15 cellular contexts compared by ENCODE assay signal in genomic region chr9:123318961-123319421, GRCh38. TPM values are rescaled to one million over a fixed set of nuclear protein-coding genes. Genes with fewer than 3 reads are reported as not detected.
A peak's percentile ranks its signal among the peaks of the same experiment; 100 is the strongest.
DNase-seq lines count a peak whose midpoint lies in the region; ATAC-seq, FAIRE-seq and TF ChIP-seq lines count a peak whose summit lies in the region.
"Had no signal": no experiment of that assay in that cellular context is flagged by ENCODE, and none has a peak within 500 bp of the region (broad histone marks: within the 10 kb centered on the region; RNA-seq: fewer than 3 reads in every experiment).

No MANE protein-coding gene starts in this region.

- TF ChIP-seq CTCF in GM12878 (IDR thresholded peaks at IDR 0.05 in 2 of 3, conservative IDR thresholded peaks at IDR 0.05 in 1 of 3; ENCODE audit: control insufficient read depth in 2 of 3, extremely low read depth in 1 of 3, insufficient read depth in 1 of 3, low read depth in 3 of 3, low read length in 3 of 3) = no peak
- no peak for TF ChIP-seq CTCF in lower lobe of right lung (IDR thresholded peaks at IDR 0.05)
- no peak for TF ChIP-seq CTCF in upper lobe of right lung (IDR thresholded peaks at IDR 0.05)

- H3K4me1 ChIP-seq in GM12878 (ENCODE audit: control insufficient read depth, insufficient read depth, low read length) (peaks cover 62% of the 10 kb centered on the region), lower lobe of right lung (peaks cover 36% of the 10 kb centered on the region), upper lobe of right lung (peaks cover 8% of the 10 kb centered on the region)

- H3K79me2 ChIP-seq in GM12878 (ENCODE audit: control insufficient read depth, insufficient read depth, low read length) = no peaks in the 10 kb centered on the region

- H2AFZ ChIP-seq in GM12878 (ENCODE audit: control insufficient read depth, low read depth, low read length) = no peak overlapping the region

- no peak for TF ChIP-seq EP300 in GM12878 (IDR thresholded peaks at IDR 0.05; ENCODE audit: borderline replicate concordance in 1 of 2, control insufficient read depth in 1 of 2, low read depth in 2 of 2, low read length in 2 of 2)

- no peak for TF ChIP-seq RAD21 in GM12878 (IDR thresholded peaks at IDR 0.05; ENCODE audit: insufficient read depth, low read depth, low read length)

- no peak overlapping the region for H3K4me3 Mint-ChIP-seq in activated naive CD4-positive, alpha-beta T cell treated with anti-CD3 and anti-CD28 coated beads, Interleukin-2, amount 10 ng/mL, durations not matched to agents 7 days and 5 days
- no peak overlapping the region for H3K4me3 Mint-ChIP-seq in activated T-cell treated with anti-CD3 and anti-CD28 coated beads, Interleukin-2, amount 50 U/mL, for 4 hours
- H3K4me3 Mint-ChIP-seq: naive thymus-derived CD4-positive, alpha-beta T cell had no signal

- H3K4me1 Mint-ChIP-seq in activated naive CD4-positive, alpha-beta T cell treated with anti-CD3 and anti-CD28 coated beads, Interleukin-2, amount 10 ng/mL, durations not matched to agents 7 days and 5 days = peaks cover 42% of the 10 kb centered on the region
- peaks cover 27% of the 10 kb centered on the region for H3K4me1 Mint-ChIP-seq in activated T-cell treated with anti-CD3 and anti-CD28 coated beads, Interleukin-2, amount 50 U/mL, for 4 hours (ENCODE audit: low read depth)

- SMC1A ChIA-PET in GM12878 (lab: Charles Lee; ENCODE audit: uncharacterized antibody, unreplicated experiment) = interaction anchor here (1.0 to 18.1 kb wide), 9 partner anchors 11 to 216 kb away, joined by 3 to 268 read pairs (median 4); no protein-coding TSS in a partner anchor

- RAD21 ChIA-PET in GM12878 (lab: Charles Lee; ENCODE audit: unreplicated experiment) = interaction anchor here (1.0 to 5.8 kb wide), 5 partner anchors 14 to 31 kb away, joined by 3 to 61 read pairs (median 6); no protein-coding TSS in a partner anchor

- H3K9me3 ChIP-seq in GM12878 (replicated peaks; ENCODE audit: control insufficient read depth, insufficient read depth, low read length) (no peaks in the 10 kb centered on the region), lower lobe of right lung (no peaks in the 10 kb centered on the region), upper lobe of right lung (no peaks in the 10 kb centered on the region)

- peaks cover 26% of the 10 kb centered on the region for H3K27me3 Mint-ChIP-seq in activated naive CD4-positive, alpha-beta T cell treated with anti-CD3 and anti-CD28 coated beads, Interleukin-2, amount 10 ng/mL, durations not matched to agents 7 days and 5 days
- H3K27me3 Mint-ChIP-seq in activated T-cell treated with anti-CD3 and anti-CD28 coated beads, Interleukin-2, amount 50 U/mL, for 4 hours (ENCODE audit: low read depth) = no peaks in the 10 kb centered on the region
- H3K27me3 Mint-ChIP-seq: naive thymus-derived CD4-positive, alpha-beta T cell; type B pancreatic cell had no signal

- DNase-seq in activated naive CD4-positive, alpha-beta T cell treated with anti-CD3 and anti-CD28 coated beads, Interleukin-2, amount 10 ng/mL, durations not matched to agents 7 days and 5 days = no peak
- no peak for DNase-seq in activated naive CD4-positive, alpha-beta T cell treated with Interleukin-2 at 50 U/mL for 16 hours
- DNase-seq in GM12878 (ENCODE audit: low read depth, low spot score) (no peak), lower lobe of right lung (no peak), upper lobe of right lung (no peak), SK-N-DZ (ENCODE audit: low spot score) (no peak)
- DNase-seq in activated T-cell treated with anti-CD3 and anti-CD28 coated beads, Interleukin-2, amount 50 U/mL, for 4 hours = no peak
- DNase-seq: DND-41; HCEC 1CT; naive thymus-derived CD4-positive, alpha-beta T cell had no signal

- in situ Hi-C loops in GM12878 (cut with MboI) = no loop called here

- no peaks in the 10 kb centered on the region for H4K20me1 ChIP-seq in GM12878 (ENCODE audit: control insufficient read depth, insufficient read depth)

- no peaks in the 10 kb centered on the region for H3K27me3 ChIP-seq in GM12878 (replicated peaks in 1 of 2; ENCODE audit: control insufficient read depth in 2 of 2, insufficient read depth in 2 of 2, low read length in 1 of 2)
- no peaks in the 10 kb centered on the region for H3K27me3 ChIP-seq in lower lobe of right lung (ENCODE audit: low read depth)
- no peaks in the 10 kb centered on the region for H3K27me3 ChIP-seq in upper lobe of right lung

- intact Hi-C loops in GM12878 (cut with micrococcal nuclease; ENCODE audit: unreplicated experiment) = no loop called here
- intact Hi-C loops in lower lobe of right lung (cut with DNase I) = no loop called here
- intact Hi-C loops in upper lobe of right lung (cut with DNase I) = no loop called here

- POLR2A ChIA-PET in GM12878 (lab: Charles Lee) = interaction anchor here (1.2 to 3.0 kb wide), 2 partner anchors 20 to 84 kb away, joined by 3 to 30 read pairs; no protein-coding TSS in a partner anchor

- TF ChIP-seq POLR2A in GM12878 (IDR thresholded peaks at IDR 0.05; ENCODE audit: low read depth, low read length) = no peak

- 91% methylated on average over 7 of the region's 7 CpGs for WGBS in GM12878 (ENCODE audit: insufficient coverage, insufficient replicate concordance, low lambda C conversion rate, missing lambda C conversion rate)

- H3K36me3 ChIP-seq in GM12878 (ENCODE audit: control insufficient read depth in 2 of 2, insufficient read depth in 2 of 2, low read length in 1 of 2) (no peaks in the 10 kb centered on the region), lower lobe of right lung (no peaks in the 10 kb centered on the region), upper lobe of right lung (no peaks in the 10 kb centered on the region)

- peaks cover 2% of the 10 kb centered on the region for H3K36me3 Mint-ChIP-seq in activated naive CD4-positive, alpha-beta T cell treated with anti-CD3 and anti-CD28 coated beads, Interleukin-2, amount 10 ng/mL, durations not matched to agents 7 days and 5 days
- H3K36me3 Mint-ChIP-seq in activated T-cell treated with anti-CD3 and anti-CD28 coated beads, Interleukin-2, amount 50 U/mL, for 4 hours (ENCODE audit: insufficient read depth) = no peaks in the 10 kb centered on the region
- H3K36me3 Mint-ChIP-seq: naive thymus-derived CD4-positive, alpha-beta T cell; type B pancreatic cell had no signal

- CTCF ChIA-PET in activated naive CD4-positive, alpha-beta T cell treated with anti-CD3 and anti-CD28 coated beads, Interleukin-2, amount 10 ng/mL, durations not matched to agents 7 days and 5 days (lab: Charles Lee) = no interaction called here
- CTCF ChIA-PET in GM12878 (lab: Yijun Ruan, JAX) = interaction anchor here (0.6 to 2.7 kb wide), 7 partner anchors 19 to 798 kb away, joined by 3 to 12 read pairs (median 4); no protein-coding TSS in a partner anchor

- no TSS peak for BruUV-seq in GM12878 (replicated peaks; lab: Mats Ljungman, UMichigan)

- H3K4me3 ChIP-seq in GM12878 (peak overlapping the region; percentile 46), lower lobe of right lung (no peak overlapping the region), upper lobe of right lung (no peak overlapping the region)

- peak overlapping the region; percentile 35 for H3K27ac Mint-ChIP-seq in activated naive CD4-positive, alpha-beta T cell treated with anti-CD3 and anti-CD28 coated beads, Interleukin-2, amount 10 ng/mL, durations not matched to agents 7 days and 5 days

- H3K4me2 ChIP-seq in GM12878 (ENCODE audit: control insufficient read depth, insufficient read depth) = peak overlapping the region; percentile 64

- no peaks in the 10 kb centered on the region for H3K9me3 Mint-ChIP-seq in activated naive CD4-positive, alpha-beta T cell treated with anti-CD3 and anti-CD28 coated beads, Interleukin-2, amount 10 ng/mL, durations not matched to agents 7 days and 5 days
- no peaks in the 10 kb centered on the region for H3K9me3 Mint-ChIP-seq in activated T-cell treated with anti-CD3 and anti-CD28 coated beads, Interleukin-2, amount 50 U/mL, for 4 hours
- H3K9me3 Mint-ChIP-seq: type B pancreatic cell had no signal

- no peak for FAIRE-seq in GM12878 (lab: Jason Lieb, UNC)
- FAIRE-seq: TTC549 had no signal

- H3K27ac ChIP-seq in GM12878 (ENCODE audit: control insufficient read depth, insufficient read depth) (peak overlapping the region; percentile 43), lower lobe of right lung (no peak overlapping the region), upper lobe of right lung (no peak overlapping the region)

- H3K9ac ChIP-seq in GM12878 (ENCODE audit: control insufficient read depth, insufficient read depth, low read length) = peak overlapping the region; percentile 57

- ATAC-seq in GM12878 (no peak), lower lobe of right lung (peak; percentile 20 to 50), upper lobe of right lung (peak; percentile 27), HG02571 (IDR thresholded peaks at IDR 0.05; ENCODE audit: unreplicated experiment) (no peak)
- ATAC-seq in activated T-cell treated with anti-CD3 and anti-CD28 coated beads, Interleukin-2, amount 50 U/mL, for 4 hours = no peak
- ATAC-seq: naive thymus-derived CD4-positive, alpha-beta T cell had no signal

RNA-seq across cellular contexts. Expression of gene CRB2, which starts 37.0 kb away (rescaled TPM):
- total RNA-seq in GM12878 (2013; cell fraction: nucleolus; rRNA removed) = 0.51 and 1.2 TPM in 2 replicates
- total RNA-seq in GM12878 (2014; rRNA removed) = 0.23 and 0.33 TPM in 2 replicates
- total RNA-seq in GM12878 (2014; rRNA removed; fragmentation: Illumina TruSeq; extraction: Trizol) = 0.27 and 0.28 TPM in 2 replicates
- 0.69 and 0.80 TPM in 2 replicates for total RNA-seq in GM12878 (2021)
- 0.16 TPM for polyA plus RNA-seq in GM12878 (2011; ENCODE audit: low read depth)
- polyA plus RNA-seq in GM12878 (2011; rRNA removed) = 0.01 TPM in 2 replicates
- polyA plus RNA-seq in GM12878 (2011; cell fraction: cytosol; rRNA removed) = 0.04 and 0.08 TPM in 2 replicates
- polyA plus RNA-seq in GM12878 (2011; cell fraction: nucleus; rRNA removed) = 0.25 and 0.26 TPM in 2 replicates
- polyA plus RNA-seq in GM12878 (2012) = 0.48 and 0.51 TPM in 2 replicates
- 0.08 and 0.10 TPM in 2 replicates for polyA plus RNA-seq in GM12878 (2014; fragmentation: Illumina TruSeq; extraction: Trizol)
- polyA plus RNA-seq in GM12878 (2014; fragmentation: Nextera tagmentation; extraction: Ambion mirVana) = not detected
- 0.38 and 0.47 TPM in 2 replicates for polyA plus RNA-seq in GM12878 (2014; rRNA removed)
- under 1 TPM in 1 of 2 experiments, not detected in 1; 0.15 TPM for polyA plus RNA-seq in GM12878 (2016; fragmentation: Nextera tagmentation; extraction: Ambion mirVana)
- 0.07 and 0.10 TPM in 2 replicates for polyA minus RNA-seq in GM12878 (2011; rRNA and poly(A)+ RNA removed)
- polyA minus RNA-seq in GM12878 (2011; cell fraction: cytosol; rRNA and poly(A)+ RNA removed) = not detected in 2 replicates
- 0.10 and 0.12 TPM in 2 replicates for polyA minus RNA-seq in GM12878 (2011; cell fraction: nucleus; rRNA and poly(A)+ RNA removed)
- total RNA-seq in lower lobe of right lung = not detected
- 0.93 TPM for total RNA-seq in upper lobe of right lung
- 23.4 and 31.3 TPM in 2 replicates for polyA plus RNA-seq in SK-N-DZ (2014; cell fraction: cytosol; rRNA removed)
- 34.3 and 41.4 TPM in 2 replicates for polyA plus RNA-seq in SK-N-DZ (2014; cell fraction: nucleus; rRNA removed)
- total RNA-seq in activated T-cell treated with anti-CD3 and anti-CD28 coated beads, Interleukin-2, amount 50 U/mL, for 4 hours = under 1 TPM in 1 of 3 donors, not detected in 2; 0.03 TPM
- total RNA-seq: activated CD8-positive, alpha-beta memory T cell treated with anti-CD3 and anti-CD28 coated beads for 36 hours; naive thymus-derived CD4-positive, alpha-beta T cell; NCI-H460 had no signal
- polyA plus RNA-seq: naive thymus-derived CD4-positive, alpha-beta T cell had no signal

RNA-seq across cellular contexts. Expression of gene STRBP, which starts 50.6 kb away (rescaled TPM):
- total RNA-seq in GM12878 (2013; cell fraction: nucleolus; rRNA removed) = 96.6 and 97.9 TPM in 2 replicates
- total RNA-seq in GM12878 (2014; rRNA removed) (60.5 and 67.8 TPM in 2 replicates), GM12878 (2014; rRNA removed; fragmentation: Illumina TruSeq; extraction: Trizol) (89.2 and 89.8 TPM in 2 replicates), GM12878 (2021) (80.8 and 89.4 TPM in 2 replicates), lower lobe of right lung (23.7 TPM), upper lobe of right lung (24.7 TPM)
- 41.4 TPM for polyA plus RNA-seq in GM12878 (2011; ENCODE audit: low read depth)
- polyA plus RNA-seq in GM12878 (2011; rRNA removed) (54.1 and 71.2 TPM in 2 replicates), GM12878 (2014; fragmentation: Illumina TruSeq; extraction: Trizol) (80.4 and 89.4 TPM in 2 replicates), GM12878 (2014; fragmentation: Nextera tagmentation; extraction: Ambion mirVana) (10 to 100 TPM; 31.0 to 50.1 TPM), GM12878 (2014; rRNA removed) (55.2 and 62.4 TPM in 2 replicates), GM12878 (2016; fragmentation: Nextera tagmentation; extraction: Ambion mirVana) (10 to 100 TPM; 95.0 to 96.8 TPM)
- 20.4 and 23.0 TPM in 2 replicates for polyA plus RNA-seq in GM12878 (2011; cell fraction: cytosol; rRNA removed)
- polyA plus RNA-seq in GM12878 (2011; cell fraction: nucleus; rRNA removed) = 41.7 and 50.3 TPM in 2 replicates
- 72.4 and 91.2 TPM in 2 replicates for polyA plus RNA-seq in GM12878 (2012)
- 30.3 and 38.5 TPM in 2 replicates for polyA minus RNA-seq in GM12878 (2011; rRNA and poly(A)+ RNA removed)
- 20.2 and 22.0 TPM in 2 replicates for polyA minus RNA-seq in GM12878 (2011; cell fraction: cytosol; rRNA and poly(A)+ RNA removed)
- 27.6 and 58.4 TPM in 2 replicates for polyA minus RNA-seq in GM12878 (2011; cell fraction: nucleus; rRNA and poly(A)+ RNA removed)
- 36.8 and 43.3 TPM in 2 replicates for polyA plus RNA-seq in SK-N-DZ (2014; cell fraction: cytosol; rRNA removed)
- polyA plus RNA-seq in SK-N-DZ (2014; cell fraction: nucleus; rRNA removed) = 22.3 and 30.0 TPM in 2 replicates
- total RNA-seq in activated T-cell treated with anti-CD3 and anti-CD28 coated beads, Interleukin-2, amount 50 U/mL, for 4 hours = 10 to 100 TPM; 26.7 to 36.7 (median 35.1) TPM

Comparison
In these comparisons a context has a peak if more than half of its experiments do, and no peak if none do; other contexts are left out.
1. ATAC-seq: peak in lower lobe of right lung (2 of 2) and upper lobe of right lung (single experiment); none in GM12878 (single experiment), activated T-cell treated with anti-CD3 and anti-CD28 coated beads, Interleukin-2, amount 50 U/mL, for 4 hours (0 of 2) and HG02571 (single experiment).